Comparison of ENCODE assay signal across 17 cellular contexts in the genomic region with DNA sequence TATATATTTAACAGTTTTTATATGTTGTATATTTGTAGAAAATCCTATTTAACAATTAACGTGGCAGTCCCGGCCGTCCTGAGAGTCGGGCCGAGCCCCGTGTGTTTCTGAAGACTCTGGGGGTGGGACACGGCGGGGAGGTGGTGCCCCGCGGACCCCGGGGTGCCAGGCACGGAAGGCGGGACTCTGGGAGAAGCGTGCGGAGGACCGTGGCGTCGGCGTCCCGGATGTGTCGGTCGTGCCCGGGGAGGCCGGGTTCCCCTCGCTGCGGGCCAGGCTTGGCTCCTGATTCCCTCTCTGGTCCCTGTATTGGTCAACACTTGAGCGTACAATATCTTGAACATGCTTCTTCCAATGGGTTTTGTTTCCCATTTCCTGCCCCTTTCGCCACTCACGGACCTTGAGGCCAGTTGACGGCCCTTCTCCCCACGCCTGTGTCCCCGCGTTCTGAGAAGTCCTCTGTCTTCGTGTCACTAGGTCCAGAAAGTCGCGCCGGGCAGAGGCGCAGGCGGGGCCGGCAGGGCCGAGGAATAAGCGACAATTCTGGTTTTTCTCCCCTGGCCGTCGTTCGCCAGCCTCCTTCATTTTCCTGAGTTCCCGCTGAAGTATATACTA.
"Had no signal": no experiment of that assay in that cellular context is flagged by ENCODE, and none has a peak within 500 bp of the region (broad histone marks: within the 10 kb centered on the region; RNA-seq: fewer than 3 reads in every experiment).

No MANE protein-coding gene starts in this region.

- H3K27me3 ChIP-seq: dorsolateral prefrontal cortex, thyroid gland had no signal

- H3K36me3 ChIP-seq: thyroid gland had no signal

- H3K4me1 ChIP-seq: psoas muscle, thyroid gland had no signal

- H3K4me3 Mint-ChIP-seq: activated T-helper 17 cell treated with anti-CD3 and anti-CD28 coated beads, Interleukin-2, amount 50 U/mL, for 72 hours; memory B cell; naive thymus-derived CD8-positive, alpha-beta T cell; stimulated activated effector memory CD8-positive, alpha-beta T cell treated with anti-CD3 and anti-CD28 coated beads, Interleukin-12 subunit alpha, Interleukin-12 subunit beta, amount 100 ng/mL, for 72 hours; T-cell had no signal

- ATAC-seq: activated T-helper 17 cell treated with anti-CD3 and anti-CD28 coated beads, Interleukin-2, amount 50 U/mL, for 72 hours; esophagus mucosa; left lobe of liver; naive thymus-derived CD8-positive, alpha-beta T cell; psoas muscle; stimulated activated effector memory CD8-positive, alpha-beta T cell treated with anti-CD3 and anti-CD28 coated beads, Interleukin-12 subunit alpha, Interleukin-12 subunit beta, amount 100 ng/mL, for 72 hours; T-cell had no signal

- DNase-seq: activated CD4-positive, alpha-beta T cell treated with anti-CD3 and anti-CD28 coated beads for 1 hour; activated CD4-positive, alpha-beta T cell treated with anti-CD3 and anti-CD28 coated beads, Interleukin-2, amount 50 U/mL, for 4 hours; activated naive CD4-positive, alpha-beta T cell treated with anti-CD3 and anti-CD28 coated beads, Interleukin-2, amount 50 U/mL, for 16 hours; occipital lobe; psoas muscle; SK-N-SH; stimulated activated CD4-positive, alpha-beta T cell treated with anti-CD3 and anti-CD28 coated beads, Interleukin-2, amount 100 ng/mL, for 24 hours; T-cell; T1000; thyroid gland had no signal

- H3K4me1 Mint-ChIP-seq: activated T-helper 17 cell treated with anti-CD3 and anti-CD28 coated beads, Interleukin-2, amount 50 U/mL, for 72 hours; memory B cell; naive thymus-derived CD8-positive, alpha-beta T cell; stimulated activated effector memory CD8-positive, alpha-beta T cell treated with anti-CD3 and anti-CD28 coated beads, Interleukin-12 subunit alpha, Interleukin-12 subunit beta, amount 100 ng/mL, for 72 hours; T-cell had no signal

- H3K27ac Mint-ChIP-seq: activated T-helper 17 cell treated with anti-CD3 and anti-CD28 coated beads, Interleukin-2, amount 50 U/mL, for 72 hours; memory B cell; naive thymus-derived CD8-positive, alpha-beta T cell; stimulated activated effector memory CD8-positive, alpha-beta T cell treated with anti-CD3 and anti-CD28 coated beads, Interleukin-12 subunit alpha, Interleukin-12 subunit beta, amount 100 ng/mL, for 72 hours; T-cell had no signal

- H3K4me3 ChIP-seq: dorsolateral prefrontal cortex, psoas muscle, thyroid gland had no signal

- H3K36me3 Mint-ChIP-seq: memory B cell; naive thymus-derived CD8-positive, alpha-beta T cell; stimulated activated effector memory CD8-positive, alpha-beta T cell treated with anti-CD3 and anti-CD28 coated beads, Interleukin-12 subunit alpha, Interleukin-12 subunit beta, amount 100 ng/mL, for 72 hours; T-cell had no signal

- H3K9me3 ChIP-seq: psoas muscle, SK-N-SH, thyroid gland had no signal

- H3K27me3 Mint-ChIP-seq: memory B cell had no signal

- H3K9me3 Mint-ChIP-seq: activated T-helper 17 cell treated with anti-CD3 and anti-CD28 coated beads, Interleukin-2, amount 50 U/mL, for 72 hours; memory B cell; naive thymus-derived CD8-positive, alpha-beta T cell; stimulated activated effector memory CD8-positive, alpha-beta T cell treated with anti-CD3 and anti-CD28 coated beads, Interleukin-12 subunit alpha, Interleukin-12 subunit beta, amount 100 ng/mL, for 72 hours; T-cell had no signal

- H3K27ac ChIP-seq: dorsolateral prefrontal cortex, psoas muscle, thyroid gland had no signal

- H3K9ac ChIP-seq: SK-N-SH had no signal
